8 cellular contexts compared by ENCODE assay signal in genomic region chrX:51894697-51895336, GRCh38. TPM values are rescaled to one million over a fixed set of nuclear protein-coding genes. Genes with fewer than 3 reads are reported as not detected.
A peak's percentile ranks its signal among the peaks of the same experiment; 100 is the strongest.
DNase-seq lines count a peak whose midpoint lies in the region; ATAC-seq and TF ChIP-seq lines count a peak whose summit lies in the region.

No MANE protein-coding gene starts in this region.

- H3K27me3 ChIP-seq in psoas muscle (ENCODE audit: insufficient read depth in 3 of 3, low read length in 2 of 3) = no peaks in the 10 kb centered on the region

- TF ChIP-seq CTCF in C4-2B (conservative IDR thresholded peaks at IDR 0.05) (no peak), psoas muscle (IDR thresholded peaks at IDR 0.05) (no peak)

- H3K4me1 ChIP-seq in psoas muscle = no peaks in the 10 kb centered on the region

- H3K27ac Mint-ChIP-seq in activated T-cell treated with anti-CD3 and anti-CD28 coated beads, Interleukin-2, amount 50 U/mL, for 72 hours = no peak overlapping the region

- peak; percentile 2 to 12 for DNase-seq in activated T-cell treated with anti-CD3 and anti-CD28 coated beads, Interleukin-2, amount 50 U/mL, for 72 hours
- DNase-seq in left cardiac atrium (peak; percentile 38), psoas muscle (peak; percentile 28 to 55), ecto neural progenitor cell (ENCODE audit: low spot score) (no peak), kidney glomerular epithelial cell (lab: John Stamatoyannopoulos, UW) (no peak)

- H3K4me3 Mint-ChIP-seq in activated T-cell treated with anti-CD3 and anti-CD28 coated beads, Interleukin-2, amount 50 U/mL, for 72 hours = peak overlapping the region; percentile 92

- peak; percentile 48 for ATAC-seq in GM18870 (IDR thresholded peaks at IDR 0.05; ENCODE audit: unreplicated experiment)
- ATAC-seq in HG03432 (IDR thresholded peaks at IDR 0.05; ENCODE audit: unreplicated experiment) = peak; percentile 62
- ATAC-seq in activated T-cell treated with anti-CD3 and anti-CD28 coated beads, Interleukin-2, amount 50 U/mL, for 72 hours (replicated peaks in 1 of 2) = no peak
- ATAC-seq in left cardiac atrium = peak; percentile 24 to 35
- peak; percentile 43 to 66 (median 63) for ATAC-seq in psoas muscle

- peak overlapping the region; percentile 69 for H3K4me3 ChIP-seq in psoas muscle

- H3K9me3 ChIP-seq in psoas muscle = no peaks in the 10 kb centered on the region

- H3K4me1 Mint-ChIP-seq in activated T-cell treated with anti-CD3 and anti-CD28 coated beads, Interleukin-2, amount 50 U/mL, for 72 hours (ENCODE audit: low read depth) = peaks cover 16% of the 10 kb centered on the region

- peaks cover under 1 to 28% of the 10 kb centered on the region in 2 donors for H3K36me3 ChIP-seq in psoas muscle (ENCODE audit: insufficient read depth in 1 of 2, low read depth in 1 of 2)

- peaks cover 4% of the 10 kb centered on the region for H3K27me3 Mint-ChIP-seq in activated T-cell treated with anti-CD3 and anti-CD28 coated beads, Interleukin-2, amount 50 U/mL, for 72 hours (ENCODE audit: low read depth)

- intact Hi-C loops in left cardiac atrium (cut with DNase I) (no loop called here), psoas muscle (cut with DNase I) (no loop called here)

- H3K36me3 Mint-ChIP-seq in activated T-cell treated with anti-CD3 and anti-CD28 coated beads, Interleukin-2, amount 50 U/mL, for 72 hours (ENCODE audit: insufficient read depth in 2 of 2) = peaks cover 2 to 4% of the 10 kb centered on the region in 2 donors

- peak overlapping the region; percentile 70; the same call in 1 of the 2 replicates for H3K27ac ChIP-seq in C4-2B
- H3K27ac ChIP-seq in psoas muscle = no peak overlapping the region

- WGBS in psoas muscle, 3 donors = 4 to 28% (median 8%) methylated on average over 23 to 25 of the region's 25 CpGs

- H3K9me3 Mint-ChIP-seq in activated T-cell treated with anti-CD3 and anti-CD28 coated beads, Interleukin-2, amount 50 U/mL, for 72 hours = no peaks in the 10 kb centered on the region

RNA-seq across cellular contexts. Expression of gene MAGED1, which starts 1.4 kb away (rescaled TPM):
- 10 to 100 TPM; 34.8 to 48.9 TPM for total RNA-seq in activated T-cell treated with anti-CD3 and anti-CD28 coated beads, Interleukin-2, amount 50 U/mL, for 72 hours
- 100 to 1,000 TPM in 1 of 2 donors, 10 to 100 TPM in 1; 73.8 to 104 TPM for total RNA-seq in left cardiac atrium
- 10 to 100 TPM; 17.9 to 78.1 (median 47.1) TPM for total RNA-seq in psoas muscle
- 10 to 100 TPM; 15.2 to 16.9 (median 16.1) TPM for polyA plus RNA-seq in psoas muscle

Comparison
In these comparisons a context has a peak if more than half of its experiments do, and no peak if none do; other contexts are left out.
1. ATAC-seq: peak in GM18870 (single experiment), HG03432 (single experiment), left cardiac atrium (2 of 2) and psoas muscle (4 of 4); none in activated T-cell treated with anti-CD3 and anti-CD28 coated beads, Interleukin-2, amount 50 U/mL, for 72 hours (0 of 2).
2. DNase-seq: peak in activated T-cell treated with anti-CD3 and anti-CD28 coated beads, Interleukin-2, amount 50 U/mL, for 72 hours (2 of 2), left cardiac atrium (single experiment) and psoas muscle (2 of 2); none in ecto neural progenitor cell (single experiment) and kidney glomerular epithelial cell (single experiment).